ENCODE assay signal across 9 cellular contexts in genomic region chr17:5128387-5128786, GRCh38. TPM values are rescaled to one million over a fixed set of nuclear protein-coding genes. Genes with fewer than 3 reads are reported as not detected.
DNase-seq lines count a peak whose midpoint lies in the region; ATAC-seq and TF ChIP-seq lines count a peak whose summit lies in the region.
"Not testable (repeated sequence)": the region's sequence is repeated elsewhere in the genome, so short reads cannot be mapped to it uniquely, and the experiment has no call there.
"Had no signal": no experiment of that assay in that cellular context is flagged by ENCODE, and none has a peak within 500 bp of the region (broad histone marks: within the 10 kb centered on the region; RNA-seq: fewer than 3 reads in every experiment).

No MANE protein-coding gene starts in this region.

- not testable (repeated sequence) for TF ChIP-seq POLR2A in suprapubic skin (IDR thresholded peaks at IDR 0.05)

- CTCF ChIA-PET in HEK293 (lab: Yijun Ruan, JAX), result interaction anchor here (0.6 kb wide), 1 partner anchor 139 kb away, joined by 3 read pairs; no protein-coding TSS in a partner anchor
- CTCF ChIA-PET in activated CD8-positive, alpha-beta memory T cell treated with anti-CD3 and anti-CD28 coated beads, Interleukin-2, amount 10 ng/mL, durations not matched to agents 7 days and 5 days (lab: Charles Lee), result not testable (repeated sequence)

- H3K4me3 ChIP-seq in HEK293 (ENCODE audit: low read depth, low read length); right atrium auricular region; suprapubic skin: not testable (repeated sequence)

- not testable (repeated sequence) for H3K9me3 ChIP-seq in HEK293 (ENCODE audit: control insufficient read depth, insufficient read depth, low read depth, low read length); right atrium auricular region; suprapubic skin

- not testable (repeated sequence) for H3K27ac Mint-ChIP-seq in activated CD8-positive, alpha-beta memory T cell treated with anti-CD3 and anti-CD28 coated beads, Interleukin-2, amount 10 ng/mL, durations not matched to agents 7 days and 5 days

- H3K27me3 Mint-ChIP-seq in activated CD8-positive, alpha-beta memory T cell treated with anti-CD3 and anti-CD28 coated beads, Interleukin-2, amount 10 ng/mL, durations not matched to agents 7 days and 5 days, result peaks cover 12% of the 10 kb centered on the region

- not testable (repeated sequence) for H3K27ac ChIP-seq in HEK293 (ENCODE audit: extremely low read depth, low read depth, low read length); right atrium auricular region; suprapubic skin

- 74% methylated on average over 4 of the region's 8 CpGs for WGBS in suprapubic skin

- intact Hi-C loops in posterior vena cava (cut with DNase I), result not testable (repeated sequence)

- H3K9me3 Mint-ChIP-seq in activated CD8-positive, alpha-beta memory T cell treated with anti-CD3 and anti-CD28 coated beads, Interleukin-2, amount 10 ng/mL, durations not matched to agents 7 days and 5 days (ENCODE audit: low read depth), result not testable (repeated sequence)

- H3K4me1 ChIP-seq in HEK293 (ENCODE audit: control insufficient read depth, insufficient read depth, low read length); right atrium auricular region; suprapubic skin: not testable (repeated sequence)

- POLR2A ChIA-PET in HEK293 (lab: Yijun Ruan, JAX), result not testable (repeated sequence)

- not testable (repeated sequence) for TF ChIP-seq EP300 in suprapubic skin (IDR thresholded peaks at IDR 0.05)

- ATAC-seq in activated CD8-positive, alpha-beta memory T cell treated with anti-CD3 and anti-CD28 coated beads, Interleukin-2, amount 10 ng/mL, durations not matched to agents 7 days and 5 days; left lobe of liver: not testable (repeated sequence)

- not testable (repeated sequence) for TF ChIP-seq CTCF in HEK293 (tag by site-specific recombination; IDR thresholded peaks at IDR 0.05); right atrium auricular region (IDR thresholded peaks at IDR 0.05); suprapubic skin (IDR thresholded peaks at IDR 0.05)

- not testable (repeated sequence) for H3K4me3 Mint-ChIP-seq in activated CD8-positive, alpha-beta memory T cell treated with anti-CD3 and anti-CD28 coated beads, Interleukin-2, amount 10 ng/mL, durations not matched to agents 7 days and 5 days

- H3K27me3 ChIP-seq in right atrium auricular region, result not testable (repeated sequence)
- peaks cover 17% of the 10 kb centered on the region for H3K27me3 ChIP-seq in suprapubic skin

- DNase-seq in activated CD8-positive, alpha-beta memory T cell treated with anti-CD3 and anti-CD28 coated beads, Interleukin-2, amount 10 ng/mL, durations not matched to agents 7 days and 5 days, result peak; percentile 36
- DNase-seq in right atrium auricular region (ENCODE audit: low spot score) (peak; percentile 48), left lobe of liver (ENCODE audit: low spot score) (peak; percentile 22), mucosa of gallbladder (ENCODE audit: low spot score) (peak; percentile 7), posterior vena cava (ENCODE audit: low spot score) (peak; percentile 22), suprapubic skin (ENCODE audit: low spot score in 2 of 2) (peak; percentile 24 to 62)

- not testable (repeated sequence) for H3K36me3 Mint-ChIP-seq in activated CD8-positive, alpha-beta memory T cell treated with anti-CD3 and anti-CD28 coated beads, Interleukin-2, amount 10 ng/mL, durations not matched to agents 7 days and 5 days

- H3K36me3 ChIP-seq in HEK293 (ENCODE audit: control insufficient read depth in 2 of 2, insufficient read depth in 1 of 2, low read length in 2 of 2); right atrium auricular region; suprapubic skin: not testable (repeated sequence)

- H3K4me1 Mint-ChIP-seq in activated CD8-positive, alpha-beta memory T cell treated with anti-CD3 and anti-CD28 coated beads, Interleukin-2, amount 10 ng/mL, durations not matched to agents 7 days and 5 days, result not testable (repeated sequence)

TF ChIP-seq in HEK293, 187 proteins besides CTCF, POLR2A, EP300 and RAD21:
- TF ChIP-seq ZNF335 (tag by site-specific recombination; conservative IDR thresholded peaks at IDR 0.05), result peak; percentile 59

RNA-seq across cellular contexts. Expression of gene USP6, which starts 12.6 kb away (rescaled TPM):
- total RNA-seq in activated CD8-positive, alpha-beta memory T cell treated with anti-CD3 and anti-CD28 coated beads, Interleukin-2, amount 10 ng/mL, durations not matched to agents 7 days and 5 days, result under 1 TPM; 0.03 to 0.07 TPM
- not detected for total RNA-seq in right atrium auricular region
- 0.08 TPM for total RNA-seq in left lobe of liver
- 0.09 TPM for total RNA-seq in mucosa of gallbladder
- under 1 TPM in 1 of 2 donors, not detected in 1; 0.19 TPM for total RNA-seq in posterior vena cava
- 1 to 10 TPM in 1 of 4 donors, under 1 TPM in 2, not detected in 1; 0.16 to 1.4 (median 0.89) TPM for total RNA-seq in suprapubic skin
- total RNA-seq: Daoy, G401 had no signal

RNA-seq across cellular contexts. Expression of gene ZNF232, which starts 16.7 kb away (rescaled TPM):
- total RNA-seq in activated CD8-positive, alpha-beta memory T cell treated with anti-CD3 and anti-CD28 coated beads, Interleukin-2, amount 10 ng/mL, durations not matched to agents 7 days and 5 days, result 10 to 100 TPM in 1 of 2 experiments, 1 to 10 TPM in 1; 8.6 to 10.7 TPM
- 1 to 10 TPM; 2.7 to 5.6 TPM for total RNA-seq in right atrium auricular region
- 5.3 TPM for total RNA-seq in left lobe of liver
- 9.6 TPM for total RNA-seq in mucosa of gallbladder
- 1 to 10 TPM; 3.7 to 6.3 TPM for total RNA-seq in posterior vena cava
- total RNA-seq in suprapubic skin, result 1 to 10 TPM; 3.7 to 6.7 (median 5.0) TPM

RNA-seq across cellular contexts. Expression of gene ZFP3, which starts 50.1 kb away (rescaled TPM):
- total RNA-seq in activated CD8-positive, alpha-beta memory T cell treated with anti-CD3 and anti-CD28 coated beads, Interleukin-2, amount 10 ng/mL, durations not matched to agents 7 days and 5 days, result 1 to 10 TPM; 1.9 to 2.9 TPM
- total RNA-seq in right atrium auricular region (1 to 10 TPM; 7.2 to 7.4 TPM), left lobe of liver (0.83 TPM), mucosa of gallbladder (8.7 TPM), posterior vena cava (1 to 10 TPM; 4.1 to 4.6 TPM), suprapubic skin (1 to 10 TPM; 2.7 to 6.2 (median 4.4) TPM)
- total RNA-seq: Daoy, G401 had no signal
